In the genomic region with DNA sequence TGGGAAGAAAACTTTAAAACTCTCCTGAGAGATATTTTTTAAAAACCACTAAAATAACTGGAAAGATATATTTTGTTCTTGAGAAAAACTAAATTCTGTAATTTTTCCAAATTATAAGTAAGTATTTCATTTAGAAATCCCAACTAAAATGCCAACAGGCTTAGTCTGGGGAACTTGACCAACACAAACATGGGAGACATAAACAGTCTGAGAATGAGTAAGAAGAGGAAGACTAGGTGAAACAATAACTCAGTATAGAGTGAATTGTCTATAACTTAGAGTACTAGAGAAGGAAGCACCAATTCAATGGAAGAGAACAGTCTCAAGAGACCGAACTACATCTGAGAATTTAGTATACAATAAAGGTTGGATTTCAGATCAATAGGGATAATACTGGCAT, we compare ENCODE assay signal across 1 cellular context.
TF ChIP-seq lines count a peak whose summit lies in the region.

No MANE protein-coding gene starts in this region.

TF ChIP-seq in SK-N-SH, 30 proteins besides CTCF, POLR2A, EP300 and RAD21 (continued from another document):
- TF ChIP-seq, protein P1, sequence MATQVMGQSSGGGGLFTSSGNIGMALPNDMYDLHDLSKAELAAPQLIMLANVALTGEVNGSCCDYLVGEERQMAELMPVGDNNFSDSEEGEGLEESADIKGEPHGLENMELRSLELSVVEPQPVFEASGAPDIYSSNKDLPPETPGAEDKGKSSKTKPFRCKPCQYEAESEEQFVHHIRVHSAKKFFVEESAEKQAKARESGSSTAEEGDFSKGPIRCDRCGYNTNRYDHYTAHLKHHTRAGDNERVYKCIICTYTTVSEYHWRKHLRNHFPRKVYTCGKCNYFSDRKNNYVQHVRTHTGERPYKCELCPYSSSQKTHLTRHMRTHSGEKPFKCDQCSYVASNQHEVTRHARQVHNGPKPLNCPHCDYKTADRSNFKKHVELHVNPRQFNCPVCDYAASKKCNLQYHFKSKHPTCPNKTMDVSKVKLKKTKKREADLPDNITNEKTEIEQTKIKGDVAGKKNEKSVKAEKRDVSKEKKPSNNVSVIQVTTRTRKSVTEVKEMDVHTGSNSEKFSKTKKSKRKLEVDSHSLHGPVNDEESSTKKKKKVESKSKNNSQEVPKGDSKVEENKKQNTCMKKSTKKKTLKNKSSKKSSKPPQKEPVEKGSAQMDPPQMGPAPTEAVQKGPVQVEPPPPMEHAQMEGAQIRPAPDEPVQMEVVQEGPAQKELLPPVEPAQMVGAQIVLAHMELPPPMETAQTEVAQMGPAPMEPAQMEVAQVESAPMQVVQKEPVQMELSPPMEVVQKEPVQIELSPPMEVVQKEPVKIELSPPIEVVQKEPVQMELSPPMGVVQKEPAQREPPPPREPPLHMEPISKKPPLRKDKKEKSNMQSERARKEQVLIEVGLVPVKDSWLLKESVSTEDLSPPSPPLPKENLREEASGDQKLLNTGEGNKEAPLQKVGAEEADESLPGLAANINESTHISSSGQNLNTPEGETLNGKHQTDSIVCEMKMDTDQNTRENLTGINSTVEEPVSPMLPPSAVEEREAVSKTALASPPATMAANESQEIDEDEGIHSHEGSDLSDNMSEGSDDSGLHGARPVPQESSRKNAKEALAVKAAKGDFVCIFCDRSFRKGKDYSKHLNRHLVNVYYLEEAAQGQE (IDR thresholded peaks at IDR 0.05; ENCODE audit: low read depth, low read length): no peak
- TF ChIP-seq EZH2phosphoT487 (IDR thresholded peaks at IDR 0.05; ENCODE audit: borderline replicate concordance, low read depth): no peak
- no peak for TF ChIP-seq NRF1 (IDR thresholded peaks at IDR 0.05; ENCODE audit: low read depth, low read length)
- TF ChIP-seq TAF1 (IDR thresholded peaks at IDR 0.05; ENCODE audit: borderline replicate concordance, low read depth, low read length): no peak
- TF ChIP-seq POLR2AphosphoS5 (IDR thresholded peaks at IDR 0.05; ENCODE audit: low read depth, low read length): no peak
- TF ChIP-seq SIN3A (IDR thresholded peaks at IDR 0.05; ENCODE audit: borderline replicate concordance, low read depth, low read length): no peak
- TF ChIP-seq RXRA (IDR thresholded peaks at IDR 0.05; ENCODE audit: borderline replicate concordance, low read depth): no peak
- no peak for TF ChIP-seq NFIC (IDR thresholded peaks at IDR 0.05; ENCODE audit: borderline replicate concordance)
- no peak for TF ChIP-seq RFX5 (IDR thresholded peaks at IDR 0.05; ENCODE audit: low read length)
- TF ChIP-seq SMC3 (IDR thresholded peaks at IDR 0.05; ENCODE audit: low read depth, low read length): no peak
